Comparison of ENCODE assay signal across 21 cellular contexts in genomic region chr15:77532846-77533245, GRCh38.
DNase-seq lines count a peak whose midpoint lies in the region; ATAC-seq and TF ChIP-seq lines count a peak whose summit lies in the region.
"Had no signal": no experiment of that assay in that cellular context is flagged by ENCODE, and none has a peak within 500 bp of the region (broad histone marks: within the 10 kb centered on the region; RNA-seq: fewer than 3 reads in every experiment).

No MANE protein-coding gene starts in this region.

- H3K36me3 ChIP-seq in HEK293 (ENCODE audit: control insufficient read depth in 2 of 2, insufficient read depth in 1 of 2, low read length in 2 of 2) (no peaks in the 10 kb centered on the region), spleen (no peaks in the 10 kb centered on the region), prostate gland (no peaks in the 10 kb centered on the region)
- H3K36me3 ChIP-seq: BLaER1, SJCRH30 had no signal

- H3K4me1 Mint-ChIP-seq in brain (peaks cover 92% of the 10 kb centered on the region), nephron (peaks cover 58% of the 10 kb centered on the region)
- H3K4me1 Mint-ChIP-seq: CD4-positive, alpha-beta memory T cell had no signal

- H3K4me3 Mint-ChIP-seq in brain, result peak overlapping the region in 4 of 5 experiments; percentile 23 to 75 (median 54)
- H3K4me3 Mint-ChIP-seq in nephron, result no peak overlapping the region
- H3K4me3 Mint-ChIP-seq: HFFc6 had no signal

- CTCF ChIA-PET in HEK293 (lab: Yijun Ruan, JAX), result interaction anchor here (1.3 to 3.0 kb wide), 2 partner anchors 10 to 100 kb away, joined by 3 to 30 read pairs; no protein-coding TSS in a partner anchor

- H3K4me3 ChIP-seq in HEK293 (ENCODE audit: low read depth, low read length), result no peak overlapping the region
- no peak overlapping the region for H3K4me3 ChIP-seq in spleen
- H3K4me3 ChIP-seq in prostate gland, result no peak overlapping the region
- H3K4me3 ChIP-seq: BLaER1, SJCRH30 had no signal

- TF ChIP-seq CTCF in HEK293 (tag by site-specific recombination; IDR thresholded peaks at IDR 0.05), result no peak
- TF ChIP-seq CTCF in brain (conservative IDR thresholded peaks at IDR 0.05), result no peak
- TF ChIP-seq CTCF in nephron (IDR thresholded peaks at IDR 0.05; ENCODE audit: unreplicated experiment in 3 of 3), result no peak
- TF ChIP-seq CTCF in spleen (IDR thresholded peaks at IDR 0.05 in 8 of 11, conservative IDR thresholded peaks at IDR 0.05 in 3 of 11), result no peak
- no peak for TF ChIP-seq CTCF in prostate gland (IDR thresholded peaks at IDR 0.05)

- H3K27me3 Mint-ChIP-seq in brain (no peaks in the 10 kb centered on the region), nephron (ENCODE audit: low read depth) (no peaks in the 10 kb centered on the region)

- POLR2A ChIA-PET in HEK293 (lab: Yijun Ruan, JAX), result no interaction called here

- H3K27ac Mint-ChIP-seq in brain (peak overlapping the region; percentile 45 to 99 (median 94)), nephron (peak overlapping the region; percentile 89 to 92 (median 91))
- H3K27ac Mint-ChIP-seq: CD4-positive, alpha-beta memory T cell; HFFc6 had no signal

- H3K36me3 Mint-ChIP-seq in brain, result no peaks in the 10 kb centered on the region
- no peaks in the 10 kb centered on the region for H3K36me3 Mint-ChIP-seq in nephron (ENCODE audit: low read depth)
- H3K36me3 Mint-ChIP-seq: CD4-positive, alpha-beta memory T cell had no signal

- no peaks in the 10 kb centered on the region for H3K9me3 ChIP-seq in HEK293 (ENCODE audit: control insufficient read depth, insufficient read depth, low read depth, low read length)
- no peaks in the 10 kb centered on the region for H3K9me3 ChIP-seq in spleen
- no peaks in the 10 kb centered on the region for H3K9me3 ChIP-seq in prostate gland
- H3K9me3 ChIP-seq: BLaER1, SJCRH30 had no signal

- H3K27ac ChIP-seq in HEK293 (ENCODE audit: extremely low read depth, low read depth, low read length) (no peak overlapping the region), spleen (no peak overlapping the region), prostate gland (no peak overlapping the region)
- H3K27ac ChIP-seq: BLaER1, HL-60, SJCRH30 had no signal

- intact Hi-C loops in spleen (cut with DNase I; ENCODE audit: low total_unique reads) (no loop called here), prostate gland (cut with DNase I) (no loop called here)

- peaks cover 0 to 2% (median 0%) of the 10 kb centered on the region in 5 experiments for H3K9me3 Mint-ChIP-seq in brain
- H3K9me3 Mint-ChIP-seq in nephron, result no peaks in the 10 kb centered on the region
- H3K9me3 Mint-ChIP-seq: CD4-positive, alpha-beta memory T cell; HFFc6 had no signal

- H3K27me3 ChIP-seq in spleen (replicated peaks in 1 of 7), result no peaks in the 10 kb centered on the region
- H3K27me3 ChIP-seq in prostate gland (replicated peaks; ENCODE audit: insufficient read depth), result peaks cover 2% of the 10 kb centered on the region
- H3K27me3 ChIP-seq: BLaER1, SJCRH30 had no signal

- TF ChIP-seq POLR2A in spleen (IDR thresholded peaks at IDR 0.05), result no peak
- no peak for TF ChIP-seq POLR2A in prostate gland (IDR thresholded peaks at IDR 0.05)

- WGBS in spleen, 5 donors, result 78 to 94% (median 83%) methylated on average over 7 of the region's 7 CpGs
- 81% methylated on average over 7 of the region's 7 CpGs for WGBS in prostate gland

- H3K4me1 ChIP-seq in HEK293 (ENCODE audit: control insufficient read depth, insufficient read depth, low read length) (peaks cover 1% of the 10 kb centered on the region; the same call in 1 of the 2 replicates), spleen (peaks cover 3 to 60% (median 25%) of the 10 kb centered on the region in 6 donors), prostate gland (replicated peaks) (no peaks in the 10 kb centered on the region)

- no peak for ATAC-seq in GM19395 (IDR thresholded peaks at IDR 0.05; ENCODE audit: unreplicated experiment)
- no peak for ATAC-seq in stimulated activated naive CD8-positive, alpha-beta T cell treated with anti-CD3 and anti-CD28 coated beads, Interleukin-15, Interleukin-2, amounts not matched to agents 100 U/mL and 50 U/mL, for 24 hours
- no peak for ATAC-seq in GM21723 (IDR thresholded peaks at IDR 0.05; ENCODE audit: unreplicated experiment)
- ATAC-seq: PC-3 had no signal

- peak; percentile 33 for DNase-seq in spleen
- DNase-seq in prostate gland (ENCODE audit: low spot score), result no peak
- no peak for DNase-seq in stimulated activated naive CD8-positive, alpha-beta T cell treated with anti-CD3 and anti-CD28 coated beads, Interleukin-15, Interleukin-2, amounts not matched to agents 100 U/mL and 50 U/mL, for 24 hours
- DNase-seq: CD4-positive, alpha-beta memory T cell; DMS153; GDM1; HFFc6; IMR-90; NCI-H1436; NCI-H1930; NCI-H345; NCI-H524 treated with DMSO at 0.1 percent for 48 hours; PC-3; SJCRH30 had no signal

TF ChIP-seq in HEK293, 187 proteins besides CTCF, POLR2A, EP300 and RAD21:
- TF ChIP-seq IKZF3 (tag by site-specific recombination; IDR thresholded peaks at IDR 0.05) (no peak), ZBTB6 (tag by site-specific recombination; IDR thresholded peaks at IDR 0.05) (peak; percentile 84)

Comparison
In these comparisons a context has a peak if more than half of its experiments do, and no peak if none do; other contexts are left out.
1. H3K4me3 Mint-ChIP-seq: peak in brain (4 of 5); none in nephron (0 of 3).